In genomic region chr4:129526812-129527211, GRCh38 we compare ENCODE assay signal across 11 cellular contexts.
DNase-seq lines count a peak whose midpoint lies in the region; ATAC-seq and TF ChIP-seq lines count a peak whose summit lies in the region.
"Had no signal": no experiment of that assay in that cellular context is flagged by ENCODE, and none has a peak within 500 bp of the region (broad histone marks: within the 10 kb centered on the region; RNA-seq: fewer than 3 reads in every experiment).

No MANE protein-coding gene starts in this region.

- H3K4me3 ChIP-seq in Panc1 (ENCODE audit: low read depth in 2 of 2, low read length in 2 of 2) (no peak overlapping the region), fibroblast of mammary gland (ENCODE audit: control insufficient read depth, low read depth, low read length) (no peak overlapping the region)
- H3K4me3 ChIP-seq in CD8-positive, alpha-beta T cell (ENCODE audit: low read depth, low read length) = no peak overlapping the region

- ATAC-seq in Panc1 = no peak
- ATAC-seq in GM21360 (IDR thresholded peaks at IDR 0.05; ENCODE audit: unreplicated experiment) = no peak
- ATAC-seq in CD8-positive, alpha-beta T cell = no peak
- no peak for ATAC-seq in HG03039 (IDR thresholded peaks at IDR 0.05; ENCODE audit: unreplicated experiment)

- H3K4me1 Mint-ChIP-seq in CD8-positive, alpha-beta T cell (ENCODE audit: low read depth) = no peaks in the 10 kb centered on the region

- H3K9me3 ChIP-seq in Panc1 (ENCODE audit: control insufficient read depth, insufficient read depth, low read depth, low read length) = no peaks in the 10 kb centered on the region
- no peaks in the 10 kb centered on the region for H3K9me3 ChIP-seq in CD8-positive, alpha-beta T cell (ENCODE audit: low read length)

- no TSS peak for BruUV-seq in Panc1 (replicated peaks; lab: Mats Ljungman, UMichigan)

- H3K27me3 ChIP-seq in Panc1 (ENCODE audit: control insufficient read depth, insufficient read depth, low read length) = no peaks in the 10 kb centered on the region
- no peaks in the 10 kb centered on the region for H3K27me3 ChIP-seq in CD8-positive, alpha-beta T cell (ENCODE audit: insufficient read depth, low read length)

- H3K9me3 Mint-ChIP-seq in CD8-positive, alpha-beta T cell = peaks cover 2% of the 10 kb centered on the region

- in situ Hi-C loops in Panc1 (cut with HindIII; ENCODE audit: low pct_unique_long_range_greater_than_20kb, low sequenced_read_pairs) = no loop called here

- H3K4me1 ChIP-seq in Panc1 (ENCODE audit: control insufficient read depth, insufficient read depth, low read length) = no peaks in the 10 kb centered on the region
- H3K4me1 ChIP-seq in CD8-positive, alpha-beta T cell (ENCODE audit: insufficient read depth, low read length) = no peaks in the 10 kb centered on the region

- H3K36me3 ChIP-seq in Panc1 (ENCODE audit: control insufficient read depth, insufficient read depth, low read length) = no peaks in the 10 kb centered on the region
- no peaks in the 10 kb centered on the region for H3K36me3 ChIP-seq in CD8-positive, alpha-beta T cell (ENCODE audit: insufficient read depth, low read length)

- DNase-seq in Ammon's horn (ENCODE audit: low spot score) (peak; percentile 4), HT-29 (ENCODE audit: low spot score) (peak; percentile 24), Panc1 (ENCODE audit: low read depth, low spot score) (no peak), fibroblast of mammary gland (ENCODE audit: low read depth) (peak; percentile 43), GM20000 (ENCODE audit: low spot score) (no peak)
- DNase-seq in CD8-positive, alpha-beta T cell = no peak
- DNase-seq: activated naive CD4-positive, alpha-beta T cell treated with Interleukin-2 at 50 U/mL for 16 hours; small intestine; stimulated activated naive CD4-positive, alpha-beta T cell treated with Interleukin-2 at 50 U/mL for 16 hours had no signal

- H3K27ac ChIP-seq in Panc1 (ENCODE audit: low read length) = no peak overlapping the region
- H3K27ac ChIP-seq in CD8-positive, alpha-beta T cell (ENCODE audit: low read depth, low read length) = no peak overlapping the region

- CTCF ChIA-PET in Panc1 (lab: Charles Lee) = no interaction called here
- CTCF ChIA-PET in CD8-positive, alpha-beta T cell (lab: Charles Lee) = no interaction called here

- POLR2A ChIA-PET in Panc1 (lab: Charles Lee) = no interaction called here
- POLR2A ChIA-PET in CD8-positive, alpha-beta T cell (lab: Charles Lee) = no interaction called here

- no peaks in the 10 kb centered on the region for H3K36me3 Mint-ChIP-seq in CD8-positive, alpha-beta T cell

- no peaks in the 10 kb centered on the region for H3K27me3 Mint-ChIP-seq in CD8-positive, alpha-beta T cell (ENCODE audit: low read depth)

- TF ChIP-seq CTCF in Panc1 (IDR thresholded peaks at IDR 0.05) (peak; percentile 31; the same call in 1 of the 2 replicates), fibroblast of mammary gland (conservative IDR thresholded peaks at IDR 0.05; ENCODE audit: control insufficient read depth, insufficient read depth, low read depth, low read length) (peak; percentile 22), GM20000 (IDR thresholded peaks at IDR 0.05; ENCODE audit: extremely low read depth, missing control alignments) (no peak)
- no peak for TF ChIP-seq CTCF in CD8-positive, alpha-beta T cell (IDR thresholded peaks at IDR 0.05)

- H3K4me3 Mint-ChIP-seq in CD8-positive, alpha-beta T cell = no peak overlapping the region

- intact Hi-C loops in Panc1 (cut with micrococcal nuclease; ENCODE audit: unreplicated experiment) = loop anchor here (5.0 kb wide), 1 partner anchor 115 kb away; no protein-coding TSS in a partner anchor
- intact Hi-C loops in CD8-positive, alpha-beta T cell (cut with DNase I, micrococcal nuclease) = no loop called here

- H3K27ac Mint-ChIP-seq in CD8-positive, alpha-beta T cell = no peak overlapping the region

Comparison
In these comparisons a context has a peak if more than half of its experiments do, and no peak if none do; other contexts are left out.
1. DNase-seq: peak in Ammon's horn (single experiment), HT-29 (single experiment) and fibroblast of mammary gland (single experiment); none in Panc1 (single experiment), GM20000 (single experiment) and CD8-positive, alpha-beta T cell (0 of 7).
2. CTCF ChIP-seq: peak in Panc1 (single experiment) and fibroblast of mammary gland (single experiment); none in GM20000 (single experiment) and CD8-positive, alpha-beta T cell (single experiment).